Comparison of ENCODE assay signal across 1 cellular context in the genomic region with DNA sequence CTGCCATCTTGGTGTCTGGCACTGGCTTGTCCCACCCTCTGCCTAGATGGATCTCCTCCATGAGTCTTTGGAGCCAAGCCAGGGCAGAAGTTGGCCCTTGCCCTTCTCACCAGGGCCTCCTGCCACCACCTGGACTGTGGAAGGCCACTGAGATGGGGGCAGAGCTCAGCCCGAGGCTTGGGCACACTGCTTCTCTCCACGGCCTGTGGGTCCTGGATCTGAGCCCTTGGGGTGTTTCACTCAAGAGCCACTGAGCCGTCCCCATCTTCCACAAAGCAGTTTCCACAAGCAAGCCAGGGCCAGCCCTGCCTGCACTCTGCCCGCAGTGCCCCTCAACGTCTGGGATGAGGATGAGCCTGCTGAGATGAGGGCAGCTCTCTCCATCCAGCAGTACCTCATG.
TF ChIP-seq lines count a peak whose summit lies in the region.

No MANE protein-coding gene starts in this region.

TF ChIP-seq in liver, 16 proteins besides CTCF, POLR2A, EP300 and RAD21:
- TF ChIP-seq EGR1 (IDR thresholded peaks at IDR 0.05; ENCODE audit: low read depth in 2 of 2) (no peak), YY1 (IDR thresholded peaks at IDR 0.05) (peak; percentile 68), TAF1 (conservative IDR thresholded peaks at IDR 0.05) (no peak), FOXA2 (IDR thresholded peaks at IDR 0.05) (no peak), GABPA (IDR thresholded peaks at IDR 0.05 in 1 of 2, conservative IDR thresholded peaks at IDR 0.05 in 1 of 2) (no peak), HNF4G (IDR thresholded peaks at IDR 0.05) (no peak), FOXA1 (IDR thresholded peaks at IDR 0.05) (no peak), HNF4A (conservative IDR thresholded peaks at IDR 0.05) (peak; percentile 74 to 86), NR2F2 (IDR thresholded peaks at IDR 0.05) (no peak), SP1 (IDR thresholded peaks at IDR 0.05) (peak; percentile 36), JUND (IDR thresholded peaks at IDR 0.05) (no peak), RXRA (IDR thresholded peaks at IDR 0.05) (peak; percentile 34 to 75)
- TF ChIP-seq, protein P1, sequence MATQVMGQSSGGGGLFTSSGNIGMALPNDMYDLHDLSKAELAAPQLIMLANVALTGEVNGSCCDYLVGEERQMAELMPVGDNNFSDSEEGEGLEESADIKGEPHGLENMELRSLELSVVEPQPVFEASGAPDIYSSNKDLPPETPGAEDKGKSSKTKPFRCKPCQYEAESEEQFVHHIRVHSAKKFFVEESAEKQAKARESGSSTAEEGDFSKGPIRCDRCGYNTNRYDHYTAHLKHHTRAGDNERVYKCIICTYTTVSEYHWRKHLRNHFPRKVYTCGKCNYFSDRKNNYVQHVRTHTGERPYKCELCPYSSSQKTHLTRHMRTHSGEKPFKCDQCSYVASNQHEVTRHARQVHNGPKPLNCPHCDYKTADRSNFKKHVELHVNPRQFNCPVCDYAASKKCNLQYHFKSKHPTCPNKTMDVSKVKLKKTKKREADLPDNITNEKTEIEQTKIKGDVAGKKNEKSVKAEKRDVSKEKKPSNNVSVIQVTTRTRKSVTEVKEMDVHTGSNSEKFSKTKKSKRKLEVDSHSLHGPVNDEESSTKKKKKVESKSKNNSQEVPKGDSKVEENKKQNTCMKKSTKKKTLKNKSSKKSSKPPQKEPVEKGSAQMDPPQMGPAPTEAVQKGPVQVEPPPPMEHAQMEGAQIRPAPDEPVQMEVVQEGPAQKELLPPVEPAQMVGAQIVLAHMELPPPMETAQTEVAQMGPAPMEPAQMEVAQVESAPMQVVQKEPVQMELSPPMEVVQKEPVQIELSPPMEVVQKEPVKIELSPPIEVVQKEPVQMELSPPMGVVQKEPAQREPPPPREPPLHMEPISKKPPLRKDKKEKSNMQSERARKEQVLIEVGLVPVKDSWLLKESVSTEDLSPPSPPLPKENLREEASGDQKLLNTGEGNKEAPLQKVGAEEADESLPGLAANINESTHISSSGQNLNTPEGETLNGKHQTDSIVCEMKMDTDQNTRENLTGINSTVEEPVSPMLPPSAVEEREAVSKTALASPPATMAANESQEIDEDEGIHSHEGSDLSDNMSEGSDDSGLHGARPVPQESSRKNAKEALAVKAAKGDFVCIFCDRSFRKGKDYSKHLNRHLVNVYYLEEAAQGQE (IDR thresholded peaks at IDR 0.05) = peak; percentile 17
- TF ChIP-seq, protein P2, sequence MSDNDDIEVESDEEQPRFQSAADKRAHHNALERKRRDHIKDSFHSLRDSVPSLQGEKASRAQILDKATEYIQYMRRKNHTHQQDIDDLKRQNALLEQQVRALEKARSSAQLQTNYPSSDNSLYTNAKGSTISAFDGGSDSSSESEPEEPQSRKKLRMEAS (IDR thresholded peaks at IDR 0.05) = peak; percentile 13
- TF ChIP-seq, protein P3, sequence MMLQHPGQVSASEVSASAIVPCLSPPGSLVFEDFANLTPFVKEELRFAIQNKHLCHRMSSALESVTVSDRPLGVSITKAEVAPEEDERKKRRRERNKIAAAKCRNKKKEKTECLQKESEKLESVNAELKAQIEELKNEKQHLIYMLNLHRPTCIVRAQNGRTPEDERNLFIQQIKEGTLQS (IDR thresholded peaks at IDR 0.05) = no peak
- TF ChIP-seq, protein P4, sequence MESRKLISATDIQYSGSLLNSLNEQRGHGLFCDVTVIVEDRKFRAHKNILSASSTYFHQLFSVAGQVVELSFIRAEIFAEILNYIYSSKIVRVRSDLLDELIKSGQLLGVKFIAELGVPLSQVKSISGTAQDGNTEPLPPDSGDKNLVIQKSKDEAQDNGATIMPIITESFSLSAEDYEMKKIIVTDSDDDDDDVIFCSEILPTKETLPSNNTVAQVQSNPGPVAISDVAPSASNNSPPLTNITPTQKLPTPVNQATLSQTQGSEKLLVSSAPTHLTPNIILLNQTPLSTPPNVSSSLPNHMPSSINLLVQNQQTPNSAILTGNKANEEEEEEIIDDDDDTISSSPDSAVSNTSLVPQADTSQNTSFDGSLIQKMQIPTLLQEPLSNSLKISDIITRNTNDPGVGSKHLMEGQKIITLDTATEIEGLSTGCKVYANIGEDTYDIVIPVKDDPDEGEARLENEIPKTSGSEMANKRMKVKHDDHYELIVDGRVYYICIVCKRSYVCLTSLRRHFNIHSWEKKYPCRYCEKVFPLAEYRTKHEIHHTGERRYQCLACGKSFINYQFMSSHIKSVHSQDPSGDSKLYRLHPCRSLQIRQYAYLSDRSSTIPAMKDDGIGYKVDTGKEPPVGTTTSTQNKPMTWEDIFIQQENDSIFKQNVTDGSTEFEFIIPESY (IDR thresholded peaks at IDR 0.05) = no peak
